12 cellular contexts compared by ENCODE assay signal in genomic region chr19:51539821-51540366, GRCh38. TPM values are rescaled to one million over a fixed set of nuclear protein-coding genes. Genes with fewer than 3 reads are reported as not detected.
"Had no signal": no experiment of that assay in that cellular context is flagged by ENCODE, and none has a peak within 500 bp of the region (broad histone marks: within the 10 kb centered on the region; RNA-seq: fewer than 3 reads in every experiment).

No MANE protein-coding gene starts in this region.

- DNase-seq: GM23248, GOT3, H7, H9, HCEC 1CT, HFFc6 had no signal

- H3K4me3 ChIP-seq: GM23248, GM23338, HAP-1 had no signal

- H3K36me3 ChIP-seq: HAP-1 had no signal

- H3K4me1 Mint-ChIP-seq: GM23338, H9 had no signal

- H2AFZ ChIP-seq: GM23248, GM23338 had no signal

- H3K27ac ChIP-seq: GM23248 had no signal

- H3K4me2 ChIP-seq: GM23338 had no signal

- H3K4me3 Mint-ChIP-seq: GM23338, H9, HFFc6 had no signal

- H3K9me3 ChIP-seq: HAP-1 had no signal

- FAIRE-seq: H1, H54 had no signal

- H3K4me1 ChIP-seq: HAP-1 had no signal

- ATAC-seq: GM23338, HCT116 had no signal

- H3K27ac Mint-ChIP-seq: GM23338, H9, HFFc6 had no signal

- H3K9ac ChIP-seq: GM23248 had no signal

RNA-seq across cellular contexts. Expression of gene SIGLEC6, which starts 8.4 kb away (rescaled TPM):
- total RNA-seq: GM23248, H1, H4, H7, HFFc6 had no signal
- polyA plus RNA-seq: GM23248, GM23338 had no signal

RNA-seq across cellular contexts. Expression of gene SIGLEC12, which starts 38.3 kb away (rescaled TPM):
- total RNA-seq: GM23248, GM23338, H1, H4, H7, H9, HFFc6 had no signal
- polyA plus RNA-seq: GM23248, GM23338, H1 had no signal
